ENCODE assay signal across 23 cellular contexts in the genomic region with DNA sequence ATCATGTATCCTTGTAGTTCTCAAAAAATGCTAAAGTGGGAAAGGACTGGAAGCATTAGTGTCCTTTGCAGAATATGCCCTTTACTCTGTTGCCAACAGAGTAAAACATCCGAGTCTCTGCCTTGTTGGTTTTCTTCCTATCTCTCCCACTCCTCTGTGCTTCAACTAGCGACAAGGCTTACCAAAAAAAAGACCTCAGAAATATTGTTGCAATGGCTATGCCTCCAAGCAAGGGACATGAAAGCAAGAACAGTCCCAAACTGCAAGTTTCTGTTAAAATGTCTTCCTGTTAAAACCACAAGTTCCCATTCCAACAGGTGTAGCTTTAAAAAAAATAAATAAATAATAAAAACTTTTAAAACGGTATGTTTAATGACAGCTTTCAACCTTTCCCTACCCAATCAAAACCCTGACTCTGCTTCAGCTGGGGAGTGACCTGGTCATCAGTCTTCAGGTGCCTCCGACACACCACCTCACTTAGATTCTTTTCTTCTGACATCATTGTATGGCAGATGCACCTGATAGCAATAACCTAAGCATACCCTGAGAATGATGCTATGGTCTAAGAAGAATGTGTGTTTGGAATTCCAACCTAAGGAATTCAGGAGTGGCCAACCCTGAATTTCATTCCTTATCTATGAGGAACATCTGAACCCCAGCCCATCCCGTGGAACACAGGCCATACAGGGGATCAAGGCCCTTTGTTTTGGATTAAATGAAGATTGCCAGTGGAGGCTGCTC.
DNase-seq lines count a peak whose midpoint lies in the region; TF ChIP-seq lines count a peak whose summit lies in the region.
"Had no signal": no experiment of that assay in that cellular context is flagged by ENCODE, and none has a peak within 500 bp of the region (broad histone marks: within the 10 kb centered on the region; RNA-seq: fewer than 3 reads in every experiment).

No MANE protein-coding gene starts in this region.

- WGBS in trophoblast cell (ENCODE audit: extremely low coverage, insufficient coverage, insufficient read length), result no CpG with 5 or more reads among the region's 5 CpGs

- no peak overlapping the region for H4K91ac ChIP-seq in trophoblast cell (ENCODE audit: low read depth, low read length)

- H2BK12ac ChIP-seq in trophoblast cell (ENCODE audit: low read length), result no peak overlapping the region

- H3K4me3 ChIP-seq in epithelial cell of esophagus (ENCODE audit: low read length), result no peak overlapping the region
- H3K4me3 ChIP-seq in trophoblast cell (ENCODE audit: low read depth, low read length), result no peak overlapping the region
- no peak overlapping the region for H3K4me3 ChIP-seq in CD8-positive, alpha-beta memory T cell (ENCODE audit: low read length)
- H3K4me3 ChIP-seq: HAP-1, sigmoid colon, SJSA1, suprapubic skin had no signal

- TF ChIP-seq CTCF in epithelial cell of esophagus (IDR thresholded peaks at IDR 0.05; ENCODE audit: insufficient read depth, low read depth, low read length, missing control alignments), result no peak

- H2AFZ ChIP-seq in trophoblast cell (ENCODE audit: insufficient read depth, low read length, poor library complexity), result no peak overlapping the region

- peaks cover 1% of the 10 kb centered on the region for H3K79me1 ChIP-seq in trophoblast cell (ENCODE audit: low read length)

- no peak overlapping the region for H3K4me3 Mint-ChIP-seq in activated CD4-positive, alpha-beta memory T cell treated with anti-CD3 and anti-CD28 coated beads for 36 hours
- H3K4me3 Mint-ChIP-seq in CD8-positive, alpha-beta memory T cell, result no peak overlapping the region
- H3K4me3 Mint-ChIP-seq: activated naive CD8-positive, alpha-beta T cell; activated T-cell treated with anti-CD3 and anti-CD28 coated beads, Interleukin-2, amount 50 U/mL, for 4 hours; CD14-positive monocyte; central memory CD8-positive, alpha-beta T cell; effector memory CD8-positive, alpha-beta T cell; IgD-negative memory B cell had no signal

- H3K9ac ChIP-seq in trophoblast cell (ENCODE audit: low read length), result no peak overlapping the region

- peaks cover 8% of the 10 kb centered on the region for H3K27me3 Mint-ChIP-seq in activated CD4-positive, alpha-beta memory T cell treated with anti-CD3 and anti-CD28 coated beads for 36 hours
- peaks cover 5 to 47% of the 10 kb centered on the region in 2 donors for H3K27me3 Mint-ChIP-seq in CD8-positive, alpha-beta memory T cell

- H3K23ac ChIP-seq in trophoblast cell (ENCODE audit: low read length), result no peak overlapping the region

- no peaks in the 10 kb centered on the region for H3K9me3 ChIP-seq in trophoblast cell (ENCODE audit: insufficient read depth, low read depth, low read length)
- H3K9me3 ChIP-seq in CD8-positive, alpha-beta memory T cell (ENCODE audit: low read length), result no peaks in the 10 kb centered on the region
- H3K9me3 ChIP-seq: HAP-1, suprapubic skin had no signal

- no peak overlapping the region for H3K18ac ChIP-seq in trophoblast cell (ENCODE audit: low read length)

- CTCF ChIA-PET in activated CD4-positive, alpha-beta memory T cell treated with anti-CD3 and anti-CD28 coated beads for 36 hours (lab: Charles Lee), result interaction anchor here (1.2 kb wide), 1 partner anchor 43 kb away, joined by 3 read pairs; no protein-coding TSS in a partner anchor
- CTCF ChIA-PET in CD8-positive, alpha-beta memory T cell (lab: Charles Lee), result no interaction called here

- no peaks in the 10 kb centered on the region for H3K4me1 Mint-ChIP-seq in activated CD4-positive, alpha-beta memory T cell treated with anti-CD3 and anti-CD28 coated beads for 36 hours (ENCODE audit: low read depth)
- H3K4me1 Mint-ChIP-seq in CD8-positive, alpha-beta memory T cell, result no peaks in the 10 kb centered on the region
- H3K4me1 Mint-ChIP-seq: central memory CD8-positive, alpha-beta T cell had no signal

- no peak overlapping the region for H2BK120ac ChIP-seq in trophoblast cell (ENCODE audit: insufficient read depth, low read length, poor library complexity)

- no peak overlapping the region for H3K14ac ChIP-seq in trophoblast cell (ENCODE audit: low read length)

- H3K36me3 Mint-ChIP-seq in activated CD4-positive, alpha-beta memory T cell treated with anti-CD3 and anti-CD28 coated beads for 36 hours, result peaks cover 1% of the 10 kb centered on the region
- H3K36me3 Mint-ChIP-seq in CD8-positive, alpha-beta memory T cell, result peaks cover 0 to 9% (median 0%) of the 10 kb centered on the region in 3 donors
- H3K36me3 Mint-ChIP-seq: CD14-positive monocyte, IgD-negative memory B cell had no signal

- H3K4me2 ChIP-seq in trophoblast cell (ENCODE audit: low read length), result no peak overlapping the region

- no peaks in the 10 kb centered on the region for H3K79me2 ChIP-seq in trophoblast cell (ENCODE audit: control insufficient read depth, insufficient read depth, low read length, poor library complexity)

- DNase-seq in EH (ENCODE audit: low read depth), result peak; percentile 27
- DNase-seq in LoVo (ENCODE audit: low spot score), result peak; percentile 59
- DNase-seq in epithelial cell of esophagus (ENCODE audit: low read depth), result peak; percentile 58
- peak; percentile 82 to 95 for DNase-seq in trophoblast cell
- no peak for DNase-seq in activated CD4-positive, alpha-beta memory T cell treated with anti-CD3 and anti-CD28 coated beads for 36 hours
- no peak for DNase-seq in stimulated activated CD4-positive, alpha-beta T cell treated with anti-CD3 and anti-CD28 coated beads, Interleukin-15, amount 100 ng/mL, for 24 hours
- no peak for DNase-seq in NCI-H2081 (lab: John Stamatoyannopoulos, UW)
- DNase-seq in CD8-positive, alpha-beta memory T cell, result no peak
- DNase-seq: activated CD4-positive, alpha-beta T cell treated with anti-CD3 and anti-CD28 coated beads, Interleukin-2, amount 50 U/mL, for 4 hours; activated T-cell treated with anti-CD3 and anti-CD28 coated beads, Interleukin-2, amount 50 U/mL, for 4 hours; effector memory CD8-positive, alpha-beta T cell; NCI-H1417 treated with DMSO at 0.1 percent for 48 hours; sigmoid colon; stimulated activated CD4-positive, alpha-beta T cell treated with anti-CD3 and anti-CD28 coated beads, Interleukin-4, amount 100 ng/mL, for 1 hour; stimulated activated CD8-positive, alpha-beta memory T cell treated with anti-CD3 and anti-CD28 coated beads, Interleukin-4, amount 100 ng/mL, for 48 hours; T1000 had no signal

- H3K9me3 Mint-ChIP-seq in activated CD4-positive, alpha-beta memory T cell treated with anti-CD3 and anti-CD28 coated beads for 36 hours, result peaks cover 3% of the 10 kb centered on the region
- H3K9me3 Mint-ChIP-seq in CD8-positive, alpha-beta memory T cell, result peaks cover 0 to 2% (median 0%) of the 10 kb centered on the region in 5 donors
- H3K9me3 Mint-ChIP-seq: central memory CD8-positive, alpha-beta T cell; effector memory CD8-positive, alpha-beta T cell had no signal

- no peak overlapping the region for H3K27ac Mint-ChIP-seq in activated CD4-positive, alpha-beta memory T cell treated with anti-CD3 and anti-CD28 coated beads for 36 hours
- H3K27ac Mint-ChIP-seq in CD8-positive, alpha-beta memory T cell, result no peak overlapping the region
- H3K27ac Mint-ChIP-seq: activated naive CD8-positive, alpha-beta T cell; CD14-positive monocyte; effector memory CD8-positive, alpha-beta T cell; IgD-negative memory B cell had no signal

- no peak overlapping the region for H4K8ac ChIP-seq in trophoblast cell (ENCODE audit: low read depth, low read length)

- no peak overlapping the region for H2AK5ac ChIP-seq in trophoblast cell (ENCODE audit: low read length)

- POLR2A ChIA-PET in activated CD4-positive, alpha-beta memory T cell treated with anti-CD3 and anti-CD28 coated beads for 36 hours (lab: Charles Lee), result interaction anchor here (0.6 kb wide), 1 partner anchor 17 kb away, joined by 3 read pairs; no protein-coding TSS in a partner anchor
- POLR2A ChIA-PET in CD8-positive, alpha-beta memory T cell (lab: Charles Lee), result no interaction called here

- H2BK5ac ChIP-seq in trophoblast cell (ENCODE audit: low read depth, low read length, poor library complexity), result no peak overlapping the region

- no peaks in the 10 kb centered on the region for H3K36me3 ChIP-seq in trophoblast cell (ENCODE audit: control insufficient read depth in 1 of 2, insufficient read depth in 2 of 2, low read length in 2 of 2)
- no peaks in the 10 kb centered on the region for H3K36me3 ChIP-seq in CD8-positive, alpha-beta memory T cell (ENCODE audit: insufficient read depth, low read length)
- H3K36me3 ChIP-seq: HAP-1, sigmoid colon, SJSA1, suprapubic skin had no signal

- no peaks in the 10 kb centered on the region for H3K27me3 ChIP-seq in trophoblast cell (ENCODE audit: insufficient read depth, low read length)
- H3K27me3 ChIP-seq in CD8-positive, alpha-beta memory T cell (ENCODE audit: insufficient read depth, low read length, poor library complexity, severe bottlenecking), result no peaks in the 10 kb centered on the region
- H3K27me3 ChIP-seq: sigmoid colon, SJSA1 had no signal

- H3K4ac ChIP-seq in trophoblast cell (ENCODE audit: low read depth, low read length), result no peak overlapping the region

- H4K12ac ChIP-seq in trophoblast cell (ENCODE audit: low read depth, low read length), result no peak overlapping the region

- peaks cover 3 to 5% of the 10 kb centered on the region in 2 experiments for H3K4me1 ChIP-seq in trophoblast cell (ENCODE audit: control insufficient read depth in 1 of 2, insufficient read depth in 2 of 2, low read length in 2 of 2)
- H3K4me1 ChIP-seq in CD8-positive, alpha-beta memory T cell (ENCODE audit: insufficient read depth, low read length), result no peaks in the 10 kb centered on the region
- H3K4me1 ChIP-seq: sigmoid colon, suprapubic skin had no signal

- intact Hi-C loops in activated CD4-positive, alpha-beta memory T cell treated with anti-CD3 and anti-CD28 coated beads for 36 hours (cut with micrococcal nuclease), result no loop called here

- H3K27ac ChIP-seq in trophoblast cell (ENCODE audit: low read depth, low read length), result peak overlapping the region; percentile 30
- H3K27ac ChIP-seq in CD8-positive, alpha-beta memory T cell (ENCODE audit: low read depth, low read length), result no peak overlapping the region
- H3K27ac ChIP-seq: sigmoid colon, SJSA1, suprapubic skin had no signal

Comparison
In these comparisons a context has a peak if more than half of its experiments do, and no peak if none do; other contexts are left out.
1. DNase-seq: peak in EH (single experiment), LoVo (single experiment), epithelial cell of esophagus (single experiment) and trophoblast cell (2 of 2); none in activated CD4-positive, alpha-beta memory T cell treated with anti-CD3 and anti-CD28 coated beads for 36 hours (single experiment), stimulated activated CD4-positive, alpha-beta T cell treated with anti-CD3 and anti-CD28 coated beads, Interleukin-15, amount 100 ng/mL, for 24 hours (single experiment), NCI-H2081 (0 of 2) and CD8-positive, alpha-beta memory T cell (0 of 5).